ENCODE assay signal across 11 cellular contexts in the genomic region with DNA sequence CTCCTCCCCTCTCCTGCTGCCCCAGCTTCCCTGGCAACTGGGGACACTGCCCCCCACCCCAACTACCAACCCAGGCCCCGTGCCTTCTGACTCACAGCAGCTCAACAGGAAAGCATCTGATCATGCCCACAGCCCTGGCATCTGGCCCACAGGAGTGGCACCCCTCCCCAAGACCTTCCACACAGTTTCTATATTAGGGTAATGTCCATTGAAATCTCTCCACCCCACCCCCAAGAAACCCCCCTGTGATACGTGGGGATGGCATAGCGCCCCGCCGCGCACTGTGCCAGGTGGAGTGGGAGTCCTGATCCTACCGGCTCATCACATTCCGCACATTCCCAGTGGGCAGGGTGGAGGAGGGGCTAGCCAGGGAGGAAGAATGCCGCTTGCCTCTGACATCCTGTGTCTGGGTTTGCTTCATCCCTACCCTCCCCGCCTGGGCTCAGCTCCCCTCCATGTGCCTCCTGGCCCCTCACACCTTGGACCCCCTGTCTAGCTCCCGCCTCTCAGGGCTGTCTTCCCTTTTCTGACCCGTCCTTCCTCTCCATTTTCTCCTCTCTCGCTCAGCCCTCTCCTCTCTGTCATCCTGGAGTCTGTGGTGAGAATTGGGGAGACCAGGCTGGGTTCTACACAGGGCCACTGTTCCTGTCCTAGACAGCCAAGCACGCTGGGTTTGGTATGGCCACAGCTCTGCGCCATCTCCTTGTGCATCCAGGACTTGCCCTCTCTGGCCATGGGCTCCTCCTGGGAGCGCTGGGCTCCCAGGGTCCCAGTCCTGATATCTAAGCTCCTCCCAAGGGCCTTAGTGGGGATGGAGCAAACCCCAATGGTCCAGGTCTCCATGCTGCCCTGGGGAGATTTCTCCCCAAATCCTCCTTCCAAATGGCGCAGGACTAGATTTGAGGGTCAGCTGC. TPM values are rescaled to one million over a fixed set of nuclear protein-coding genes. Genes with fewer than 3 reads are reported as not detected.
A peak's percentile ranks its signal among the peaks of the same experiment; 100 is the strongest.
DNase-seq lines count a peak whose midpoint lies in the region; ATAC-seq and TF ChIP-seq lines count a peak whose summit lies in the region.
"Had no signal": no experiment of that assay in that cellular context is flagged by ENCODE, and none has a peak within 500 bp of the region (broad histone marks: within the 10 kb centered on the region; RNA-seq: fewer than 3 reads in every experiment).

No MANE protein-coding gene starts in this region.

- H3K79me2 ChIP-seq in fibroblast of lung (ENCODE audit: control insufficient read depth, insufficient read depth, low read length) = no peaks in the 10 kb centered on the region

- ATAC-seq in HG03025 (IDR thresholded peaks at IDR 0.05; ENCODE audit: low FRiP score, unreplicated experiment) (no peak), GM18519 (IDR thresholded peaks at IDR 0.05; ENCODE audit: low FRiP score, unreplicated experiment) (no peak), GM21515 (IDR thresholded peaks at IDR 0.05; ENCODE audit: unreplicated experiment) (no peak)

- H3K27ac ChIP-seq in fibroblast of lung (ENCODE audit: insufficient read depth, low read length) = no peak overlapping the region

- no peaks in the 10 kb centered on the region for H3K36me3 ChIP-seq in fibroblast of lung (ENCODE audit: control insufficient read depth, insufficient read depth, low read length)

- no peaks in the 10 kb centered on the region for H4K20me1 ChIP-seq in fibroblast of lung (ENCODE audit: control insufficient read depth, extremely low read depth, insufficient read depth, low read length)

- H3K4me2 ChIP-seq in fibroblast of lung (ENCODE audit: extremely low read depth, insufficient read depth, low read length) = no peak overlapping the region

- H3K9me3 ChIP-seq in fibroblast of lung (ENCODE audit: control insufficient read depth, insufficient read depth, low read depth, low read length) = peaks cover 3% of the 10 kb centered on the region

- no peaks in the 10 kb centered on the region for H3K27me3 ChIP-seq in fibroblast of lung (ENCODE audit: control insufficient read depth, insufficient read depth, low read length)

- no peak overlapping the region for H2AFZ ChIP-seq in fibroblast of lung (ENCODE audit: low read length)

- peak; percentile 62 for DNase-seq in ELF-1 (ENCODE audit: low read depth, low spot score)
- peak; percentile 17 for DNase-seq in RPMI8226
- peak; percentile 63 to 74 for DNase-seq in fibroblast of lung (ENCODE audit: low read depth in 2 of 2)
- DNase-seq in posterior vena cava (ENCODE audit: low spot score) = peak; percentile 81
- DNase-seq in activated CD4-positive, CD25-positive, alpha-beta regulatory T cell treated with anti-CD3 and anti-CD28 coated beads, Interleukin-2, amount 50 U/mL, for 72 hours = no peak
- DNase-seq: anterior cingulate cortex, NCI-H1105 had no signal

- H3K4me1 ChIP-seq in fibroblast of lung (ENCODE audit: control insufficient read depth, extremely low read depth, insufficient read depth, low read length) = peaks cover 22% of the 10 kb centered on the region

- TF ChIP-seq CTCF in fibroblast of lung (conservative IDR thresholded peaks at IDR 0.05 in 1 of 2, IDR thresholded peaks at IDR 0.05 in 1 of 2; ENCODE audit: low read depth in 1 of 2, low read length in 2 of 2) = no peak

- H3K4me3 ChIP-seq in fibroblast of lung (replicated peaks in 1 of 4; ENCODE audit: control extremely low read depth in 1 of 4, insufficient read depth in 1 of 4, low read depth in 3 of 4, low read length in 4 of 4) = no peak overlapping the region

- intact Hi-C loops in posterior vena cava (cut with DNase I) = loop anchor here (5.0 kb wide), 2 partner anchors 39 to 59 kb away; no protein-coding TSS in a partner anchor

- H3K9ac ChIP-seq in fibroblast of lung (ENCODE audit: insufficient read depth, low read length) = no peak overlapping the region

RNA-seq across cellular contexts. Expression of a gene that starts 27.4 kb away (rescaled TPM):
- total RNA-seq in fibroblast of lung = 89.1 and 269 TPM in 2 replicates
- polyA plus RNA-seq in fibroblast of lung = 67.3 and 76.6 TPM in 2 replicates
- 120 and 129 TPM in 2 replicates for polyA plus RNA-seq in fibroblast of lung (2012)
- 307 and 449 TPM in 2 replicates for polyA minus RNA-seq in fibroblast of lung (ENCODE audit: low replicate concordance)
- total RNA-seq in posterior vena cava = 10 to 100 TPM; 56.3 to 80.3 TPM

RNA-seq across cellular contexts. Expression of a gene that starts 33.4 kb away (rescaled TPM):
- total RNA-seq in fibroblast of lung (not detected in 2 replicates), posterior vena cava (under 1 TPM in 1 of 2 donors, not detected in 1; 0.23 TPM)
- not detected in 2 replicates for polyA plus RNA-seq in fibroblast of lung
- not detected in 2 replicates for polyA plus RNA-seq in fibroblast of lung (2012)
- not detected in 2 replicates for polyA minus RNA-seq in fibroblast of lung (ENCODE audit: low replicate concordance)
- total RNA-seq: T-helper 2 cell treated with Interferon-gamma antibody and Interleukin-4, amounts not matched to agents 100 ng/mL and 5 ng/mL, for 36 hours had no signal

RNA-seq across cellular contexts. Expression of a gene that starts 59.5 kb away (rescaled TPM):
- total RNA-seq in fibroblast of lung (not detected in 2 replicates), posterior vena cava (under 1 TPM in 1 of 2 donors, not detected in 1; 0.19 TPM)
- polyA plus RNA-seq in fibroblast of lung = not detected in 2 replicates
- not detected in 2 replicates for polyA plus RNA-seq in fibroblast of lung (2012)
- polyA minus RNA-seq in fibroblast of lung (ENCODE audit: low replicate concordance) = not detected in 2 replicates
